24 cellular contexts compared by ENCODE assay signal in genomic region chr19:47676811-47677210, GRCh38. TPM values are rescaled to one million over a fixed set of nuclear protein-coding genes. Genes with fewer than 3 reads are reported as not detected.
"Had no signal": no experiment of that assay in that cellular context is flagged by ENCODE, and none has a peak within 500 bp of the region (broad histone marks: within the 10 kb centered on the region; RNA-seq: fewer than 3 reads in every experiment).

No MANE protein-coding gene starts in this region.

- H3K27ac Mint-ChIP-seq: effector memory CD8-positive, alpha-beta T cell; mesothelial cell of epicardium; natural killer cell treated with Interleukin-12 subunit alpha and Interleukin-12 subunit beta and Interleukin-15 and Interleukin-18, amount 100 ng/mL, for 72 hours had no signal

- H3K4me1 ChIP-seq: heart right ventricle, left lung, pancreas, suprapubic skin, transverse colon had no signal

- H3K4me1 Mint-ChIP-seq: mesothelial cell of epicardium; neural crest cell; stimulated activated naive CD8-positive, alpha-beta T cell treated with anti-CD3 and anti-CD28 coated beads, Interleukin-15, amount 100 ng/mL, for 72 hours had no signal

- DNase-seq: cortex of kidney; effector memory CD8-positive, alpha-beta T cell; heart right ventricle; hippocampal formation; left cardiac atrium; mesenchymal stem cell; naive B cell; stimulated activated CD4-positive, alpha-beta T cell treated with anti-CD3 and anti-CD28 coated beads, Interleukin-12 subunit alpha, Interleukin-12 subunit beta, amount 100 ng/mL, for 4 hours; stimulated activated CD4-positive, alpha-beta T cell treated with anti-CD3 and anti-CD28 coated beads, Interleukin-1b, Interleukin-23, amount 100 ng/mL, for 48 hours; stimulated activated CD4-positive, alpha-beta T cell treated with anti-CD3 and anti-CD28 coated beads, Interleukin-4, amount 100 ng/mL, for 1 hour; stimulated activated CD8-positive, alpha-beta memory T cell treated with anti-CD3 and anti-CD28 coated beads, Interleukin-4, amount 100 ng/mL, for 48 hours; stimulated activated naive CD4-positive, alpha-beta T cell; stimulated activated naive CD8-positive, alpha-beta T cell treated with anti-CD3 and anti-CD28 coated beads, Interleukin-15, amount 100 ng/mL, for 72 hours; transverse colon had no signal

- H3K27me3 Mint-ChIP-seq: effector memory CD8-positive, alpha-beta T cell; naive B cell; natural killer cell treated with Interleukin-12 subunit alpha and Interleukin-12 subunit beta and Interleukin-15 and Interleukin-18, amount 100 ng/mL, for 72 hours; stimulated activated naive CD8-positive, alpha-beta T cell treated with anti-CD3 and anti-CD28 coated beads, Interleukin-15, amount 100 ng/mL, for 72 hours had no signal

- H3K27ac ChIP-seq: heart right ventricle, left lung, neutrophil, pancreas, suprapubic skin, transverse colon had no signal

- H3K9me3 ChIP-seq: heart right ventricle, left lung, mucosa of descending colon, neutrophil, pancreas, suprapubic skin, transverse colon had no signal

- ATAC-seq: effector memory CD8-positive, alpha-beta T cell; left cardiac atrium; left lung; mucosa of descending colon; natural killer cell treated with Interleukin-12 subunit alpha and Interleukin-12 subunit beta and Interleukin-15 and Interleukin-18, amount 100 ng/mL, for 72 hours; pancreas; sciatic nerve; stimulated activated naive CD8-positive, alpha-beta T cell treated with anti-CD3 and anti-CD28 coated beads, Interleukin-15, amount 100 ng/mL, for 72 hours had no signal

- H3K36me3 Mint-ChIP-seq: natural killer cell treated with Interleukin-12 subunit alpha and Interleukin-12 subunit beta and Interleukin-15 and Interleukin-18, amount 100 ng/mL, for 72 hours had no signal

- H3K27me3 ChIP-seq: heart right ventricle, left lung, neutrophil, pancreas, suprapubic skin, transverse colon had no signal

- H3K9me3 Mint-ChIP-seq: effector memory CD8-positive, alpha-beta T cell; natural killer cell treated with Interleukin-12 subunit alpha and Interleukin-12 subunit beta and Interleukin-15 and Interleukin-18, amount 100 ng/mL, for 72 hours; neural crest cell; stimulated activated naive CD8-positive, alpha-beta T cell treated with anti-CD3 and anti-CD28 coated beads, Interleukin-15, amount 100 ng/mL, for 72 hours had no signal

- H3K4me3 Mint-ChIP-seq: effector memory CD8-positive, alpha-beta T cell; mesothelial cell of epicardium; naive B cell; natural killer cell treated with Interleukin-12 subunit alpha and Interleukin-12 subunit beta and Interleukin-15 and Interleukin-18, amount 100 ng/mL, for 72 hours; neural crest cell; stimulated activated naive CD8-positive, alpha-beta T cell treated with anti-CD3 and anti-CD28 coated beads, Interleukin-15, amount 100 ng/mL, for 72 hours had no signal

- H3K4me3 ChIP-seq: heart right ventricle, left lung, mucosa of descending colon, pancreas, smooth muscle cell, suprapubic skin, transverse colon had no signal

RNA-seq across cellular contexts. Expression of gene EHD2, which starts 36.4 kb away (rescaled TPM):
- total RNA-seq: natural killer cell treated with Interleukin-12 subunit alpha and Interleukin-12 subunit beta and Interleukin-15 and Interleukin-18, amount 100 ng/mL, for 72 hours had no signal
